In genomic region chr17:81866440-81867122, GRCh38 we compare ENCODE assay signal across 10 cellular contexts. TPM values are rescaled to one million over a fixed set of nuclear protein-coding genes. Genes with fewer than 3 reads are reported as not detected.
DNase-seq lines count a peak whose midpoint lies in the region; ATAC-seq, FAIRE-seq and TF ChIP-seq lines count a peak whose summit lies in the region.
"Had no signal": no experiment of that assay in that cellular context is flagged by ENCODE, and none has a peak within 500 bp of the region (broad histone marks: within the 10 kb centered on the region; RNA-seq: fewer than 3 reads in every experiment).

No MANE protein-coding gene starts in this region.

- no peak for TF ChIP-seq CTCF in fibroblast of the aortic adventitia (IDR thresholded peaks at IDR 0.05; ENCODE audit: insufficient read depth, low read length)

- H3K27ac Mint-ChIP-seq in T-helper 17 cell: peak overlapping the region; percentile 97

- peaks cover 2% of the 10 kb centered on the region for H3K36me3 Mint-ChIP-seq in T-helper 17 cell (ENCODE audit: low read depth)

- H3K4me1 Mint-ChIP-seq in T-helper 17 cell: peaks cover 30% of the 10 kb centered on the region

- ATAC-seq in T-helper 17 cell: no peak
- no peak for ATAC-seq in GM19395 (IDR thresholded peaks at IDR 0.05; ENCODE audit: unreplicated experiment)

- no peaks in the 10 kb centered on the region for H3K27me3 Mint-ChIP-seq in T-helper 17 cell

- H3K4me3 ChIP-seq in fibroblast of the aortic adventitia (ENCODE audit: low read depth, low read length): no peak overlapping the region
- H3K4me3 ChIP-seq: prostate gland had no signal

- H3K4me3 Mint-ChIP-seq in T-helper 17 cell: peak overlapping the region; percentile 75

- peak; percentile 44 for DNase-seq in activated T-cell treated with anti-CD3 and anti-CD28 coated beads, Interleukin-2, amount 50 U/mL, for 1 hour
- DNase-seq in activated T-cell treated with anti-CD3 and anti-CD28 coated beads for 4 hours (no peak), T-helper 17 cell (no peak), fibroblast of the aortic adventitia (ENCODE audit: low read depth) (peak; percentile 27), NCI-H69 (lab: John Stamatoyannopoulos, UW) (no peak), GM19239 (ENCODE audit: insufficient read length, low spot score) (no peak)
- peak; percentile 39 for DNase-seq in stimulated activated CD8-positive, alpha-beta memory T cell treated with anti-CD3 and anti-CD28 coated beads, Interleukin-4, amount 100 ng/mL, for 48 hours
- DNase-seq: amniotic stem cell had no signal

- no peak for FAIRE-seq in GM19239 (lab: Jason Lieb, UNC)

- no peaks in the 10 kb centered on the region for H3K9me3 ChIP-seq in T-helper 17 cell (ENCODE audit: control insufficient read depth, low read length, poor library complexity, severe bottlenecking)
- H3K9me3 ChIP-seq: prostate gland had no signal

RNA-seq across cellular contexts. Expression of gene ARHGDIA, which starts 4.6 kb away (rescaled TPM):
- 100 to 1,000 TPM; 564 to 643 TPM for total RNA-seq in T-helper 17 cell
- total RNA-seq in fibroblast of the aortic adventitia (ENCODE audit: low replicate concordance): 95.1 and 149 TPM in 2 replicates

RNA-seq across cellular contexts. Expression of gene P4HB, which starts 6.2 kb away (rescaled TPM):
- total RNA-seq in T-helper 17 cell (100 to 1,000 TPM; 281 to 320 TPM), fibroblast of the aortic adventitia (ENCODE audit: low replicate concordance) (763 and 1,500 TPM in 2 replicates)

RNA-seq across cellular contexts. Expression of gene ALYREF, which starts 24.8 kb away (rescaled TPM):
- 10 to 100 TPM; 79.9 to 88.8 TPM for total RNA-seq in T-helper 17 cell
- total RNA-seq in fibroblast of the aortic adventitia (ENCODE audit: low replicate concordance): 43.6 and 77.3 TPM in 2 replicates

RNA-seq across cellular contexts. Expression of gene ANAPC11, which starts 24.9 kb away (rescaled TPM):
- total RNA-seq in T-helper 17 cell (10 to 100 TPM; 32.8 to 36.2 TPM), fibroblast of the aortic adventitia (ENCODE audit: low replicate concordance) (172 and 178 TPM in 2 replicates)

RNA-seq across cellular contexts. Expression of gene PPP1R27, which starts 31.7 kb away (rescaled TPM):
- not detected for total RNA-seq in T-helper 17 cell
- not detected in 2 replicates for total RNA-seq in fibroblast of the aortic adventitia (ENCODE audit: low replicate concordance)

Comparison
In these comparisons a context has a peak if more than half of its experiments do, and no peak if none do; other contexts are left out.
1. DNase-seq: peak in activated T-cell treated with anti-CD3 and anti-CD28 coated beads, Interleukin-2, amount 50 U/mL, for 1 hour (single experiment), fibroblast of the aortic adventitia (single experiment) and stimulated activated CD8-positive, alpha-beta memory T cell treated with anti-CD3 and anti-CD28 coated beads, Interleukin-4, amount 100 ng/mL, for 48 hours (single experiment); none in activated T-cell treated with anti-CD3 and anti-CD28 coated beads for 4 hours (single experiment), T-helper 17 cell (0 of 3), NCI-H69 (single experiment) and GM19239 (single experiment).